18 cellular contexts compared by ENCODE assay signal in the genomic region with DNA sequence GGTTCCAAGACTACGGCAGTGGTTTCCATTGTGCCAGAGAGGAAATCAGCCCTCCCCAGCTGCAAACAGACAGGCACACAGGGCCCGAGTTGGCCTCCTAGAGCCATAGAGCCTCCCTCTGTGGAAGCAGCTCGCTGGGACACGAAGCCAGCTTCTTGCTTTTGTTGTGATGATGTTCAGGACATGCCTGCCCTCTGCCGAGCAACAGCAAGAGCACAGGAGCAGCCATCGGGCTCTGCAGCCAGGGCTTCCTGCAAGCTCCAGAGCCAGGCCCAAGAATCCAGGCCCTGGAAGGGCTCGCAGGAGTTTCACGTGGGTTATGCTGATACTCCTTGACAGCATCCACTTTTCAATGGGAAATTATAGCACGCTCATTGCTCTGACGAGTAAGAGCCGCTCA. TPM values are rescaled to one million over a fixed set of nuclear protein-coding genes. Genes with fewer than 3 reads are reported as not detected.
DNase-seq lines count a peak whose midpoint lies in the region; ATAC-seq and TF ChIP-seq lines count a peak whose summit lies in the region.
"Had no signal": no experiment of that assay in that cellular context is flagged by ENCODE, and none has a peak within 500 bp of the region (broad histone marks: within the 10 kb centered on the region; RNA-seq: fewer than 3 reads in every experiment).

No MANE protein-coding gene starts in this region.

- no peaks in the 10 kb centered on the region for H3K27me3 Mint-ChIP-seq in T-cell
- H3K27me3 Mint-ChIP-seq: activated CD4-positive, alpha-beta T cell treated with anti-CD3 and anti-CD28 coated beads for 36 hours; stimulated activated memory B cell treated with anti-CD40 and anti-IgM and Interleukin-4, amounts not matched to agents 10 μg/mL and 1 μg/mL and 100 μg/mL, for 72 hours had no signal

- no peak for TF ChIP-seq POLR2A in tibial nerve (IDR thresholded peaks at IDR 0.05)

- CTCF ChIA-PET in T-cell (lab: Charles Lee): interaction anchor here in 1 of 2 donors (1.0 kb wide), 1 partner anchor 463 kb away, joined by 3 read pairs; no protein-coding TSS in a partner anchor

- 54 to 78% methylated on average over 10 to 11 of the region's 11 CpGs for WGBS in tibial nerve, 2 donors

- ATAC-seq in left cardiac atrium (no peak), T-cell (replicated peaks in 1 of 4) (no peak)
- ATAC-seq: activated CD4-positive, alpha-beta T cell treated with anti-CD3 and anti-CD28 coated beads for 36 hours; activated naive CD4-positive, alpha-beta T cell treated with anti-CD3 and anti-CD28 coated beads, Interleukin-2, amount 50 U/mL, for 72 hours; stimulated activated memory B cell treated with anti-CD40 and anti-IgM and Interleukin-4, amounts not matched to agents 10 μg/mL and 1 μg/mL and 100 μg/mL, for 72 hours; upper lobe of right lung had no signal

- no peak overlapping the region for H3K4me3 Mint-ChIP-seq in T-cell
- H3K4me3 Mint-ChIP-seq: activated CD4-positive, alpha-beta T cell treated with anti-CD3 and anti-CD28 coated beads for 36 hours; HFFc6; stimulated activated memory B cell treated with anti-CD40 and anti-IgM and Interleukin-4, amounts not matched to agents 10 μg/mL and 1 μg/mL and 100 μg/mL, for 72 hours had no signal

- TF ChIP-seq CTCF in cardiac muscle cell (IDR thresholded peaks at IDR 0.05; ENCODE audit: low read depth, low read length) (peak; percentile 5), tibial nerve (IDR thresholded peaks at IDR 0.05) (peak in 3 of 5 experiments; percentile 34 to 55 (median 42)), WERI-Rb-1 (IDR thresholded peaks at IDR 0.05; ENCODE audit: low read depth, low read length) (no peak)

- POLR2A ChIA-PET in T-cell (lab: Charles Lee): no interaction called here

- H3K36me3 ChIP-seq in cardiac muscle cell (no peaks in the 10 kb centered on the region), tibial nerve (peaks cover 0 to 56% (median 0%) of the 10 kb centered on the region in 3 donors), WERI-Rb-1 (peaks cover 42% of the 10 kb centered on the region)
- H3K36me3 ChIP-seq: upper lobe of right lung had no signal

- intact Hi-C loops in left cardiac atrium (cut with DNase I): loop anchor here in 1 of 2 donors (10.0 kb wide), 2 partner anchors 459 to 1319 kb away; a partner anchor contains a TSS

- H3K36me3 Mint-ChIP-seq in T-cell: peaks cover 14% of the 10 kb centered on the region

- peaks cover 0 to 26% (median 2%) of the 10 kb centered on the region in 3 donors for H3K4me1 Mint-ChIP-seq in T-cell
- H3K4me1 Mint-ChIP-seq: activated CD4-positive, alpha-beta T cell treated with anti-CD3 and anti-CD28 coated beads for 36 hours; stimulated activated memory B cell treated with anti-CD40 and anti-IgM and Interleukin-4, amounts not matched to agents 10 μg/mL and 1 μg/mL and 100 μg/mL, for 72 hours had no signal

- H3K27ac ChIP-seq in cardiac muscle cell (no peak overlapping the region), tibial nerve (peak overlapping the region in 1 of 4 donors; percentile 22), WERI-Rb-1 (no peak overlapping the region)
- H3K27ac ChIP-seq: KMS-11, upper lobe of right lung had no signal

- DNase-seq in cardiac muscle cell (ENCODE audit: low read depth in 1 of 2, low spot score in 1 of 2) (peak in 1 of 2 donors; percentile 15), left cardiac atrium (no peak), cerebellar cortex (ENCODE audit: low spot score) (peak; percentile 67), medulla oblongata (ENCODE audit: extremely low spot score) (peak; percentile 93), tibial nerve (ENCODE audit: low spot score in 2 of 2) (no peak), middle frontal gyrus (ENCODE audit: extremely low spot score, low spot score) (no peak), T-cell (no peak), WERI-Rb-1 (no peak)
- DNase-seq: activated CD4-positive, alpha-beta T cell treated with anti-CD3 and anti-CD28 coated beads for 36 hours; cerebellar nuclear complex; HFFc6; NCI-H1092; NCI-H345; small intestine; upper lobe of right lung had no signal

- no peak overlapping the region for H3K27ac Mint-ChIP-seq in T-cell
- H3K27ac Mint-ChIP-seq: activated CD4-positive, alpha-beta T cell treated with anti-CD3 and anti-CD28 coated beads for 36 hours; HFFc6; stimulated activated memory B cell treated with anti-CD40 and anti-IgM and Interleukin-4, amounts not matched to agents 10 μg/mL and 1 μg/mL and 100 μg/mL, for 72 hours had no signal

- H3K4me1 ChIP-seq in cardiac muscle cell (ENCODE audit: low read depth) (no peaks in the 10 kb centered on the region), tibial nerve (peaks cover 0 to 12% (median 0%) of the 10 kb centered on the region in 4 donors)
- H3K4me1 ChIP-seq: upper lobe of right lung had no signal

- H3K4me3 ChIP-seq in cardiac muscle cell (no peak overlapping the region), tibial nerve (no peak overlapping the region), WERI-Rb-1 (ENCODE audit: low read depth, low read length) (no peak overlapping the region)
- H3K4me3 ChIP-seq: upper lobe of right lung had no signal

- no peak for TF ChIP-seq EP300 in tibial nerve (IDR thresholded peaks at IDR 0.05)

- H3K9me3 ChIP-seq in cardiac muscle cell (ENCODE audit: low read depth) (no peaks in the 10 kb centered on the region), tibial nerve (no peaks in the 10 kb centered on the region), WERI-Rb-1 (ENCODE audit: severe bottlenecking) (no peaks in the 10 kb centered on the region)
- H3K9me3 ChIP-seq: upper lobe of right lung had no signal

- no peaks in the 10 kb centered on the region for H3K9me3 Mint-ChIP-seq in T-cell
- H3K9me3 Mint-ChIP-seq: activated naive CD4-positive, alpha-beta T cell treated with anti-CD3 and anti-CD28 coated beads, Interleukin-2, amount 50 U/mL, for 72 hours; HFFc6; stimulated activated memory B cell treated with anti-CD40 and anti-IgM and Interleukin-4, amounts not matched to agents 10 μg/mL and 1 μg/mL and 100 μg/mL, for 72 hours had no signal

- H3K27me3 ChIP-seq in cardiac muscle cell (no peaks in the 10 kb centered on the region), tibial nerve (no peaks in the 10 kb centered on the region), WERI-Rb-1 (ENCODE audit: insufficient read depth, low read depth, severe bottlenecking) (no peaks in the 10 kb centered on the region)
- H3K27me3 ChIP-seq: upper lobe of right lung had no signal

RNA-seq across cellular contexts. Expression of a gene that starts 18.5 kb away (rescaled TPM):
- 9.4 and 12.7 TPM in 2 replicates for total RNA-seq in cardiac muscle cell
- 6.4 and 7.3 TPM in 2 replicates for polyA plus RNA-seq in cardiac muscle cell
- total RNA-seq in left cardiac atrium: 1 to 10 TPM; 5.1 to 7.3 TPM
- 10 to 100 TPM; 14.7 to 34.5 (median 28.0) TPM for total RNA-seq in tibial nerve
- 10 to 100 TPM in 1 of 5 donors, 1 to 10 TPM in 4; 9.0 to 10.5 (median 9.8) TPM for total RNA-seq in T-cell

Comparison
In these comparisons a context has a peak if more than half of its experiments do, and no peak if none do; other contexts are left out.
1. DNase-seq: peak in cerebellar cortex (single experiment) and medulla oblongata (single experiment); none in left cardiac atrium (single experiment), tibial nerve (0 of 2), middle frontal gyrus (single experiment), T-cell (0 of 34) and WERI-Rb-1 (single experiment).